Comparison of ENCODE assay signal across 26 cellular contexts in the genomic region with DNA sequence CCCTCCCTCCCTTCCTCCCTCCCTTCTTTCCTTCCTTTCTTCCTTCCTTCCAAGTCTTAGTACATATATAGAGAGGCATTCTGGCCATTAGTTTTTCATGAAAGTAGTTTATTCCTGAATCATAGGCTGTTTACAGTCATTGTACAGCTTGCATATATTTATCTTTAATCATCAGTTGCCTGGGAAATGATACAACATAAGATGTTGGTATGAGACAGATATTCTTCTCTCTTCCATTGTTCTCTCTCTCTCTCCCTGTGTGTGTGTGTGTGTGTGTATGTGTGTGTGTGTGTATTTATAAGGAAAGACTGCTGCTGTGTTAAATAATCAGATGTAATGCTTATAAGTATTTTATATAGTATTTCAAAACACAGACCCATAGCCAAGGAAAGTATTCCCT.
DNase-seq lines count a peak whose midpoint lies in the region; ATAC-seq and TF ChIP-seq lines count a peak whose summit lies in the region.
"Had no signal": no experiment of that assay in that cellular context is flagged by ENCODE, and none has a peak within 500 bp of the region (broad histone marks: within the 10 kb centered on the region; RNA-seq: fewer than 3 reads in every experiment).

No MANE protein-coding gene starts in this region.

- no peak for ATAC-seq in HG03439 (IDR thresholded peaks at IDR 0.05; ENCODE audit: unreplicated experiment)
- no peak for ATAC-seq in GM18861 (IDR thresholded peaks at IDR 0.05; ENCODE audit: unreplicated experiment)
- ATAC-seq: activated CD8-positive, alpha-beta memory T cell treated with anti-CD3 and anti-CD28 coated beads, Interleukin-2, amount 10 ng/mL, durations not matched to agents 7 days and 5 days; gastroesophageal sphincter; left ventricle myocardium superior; natural killer cell treated with Interleukin-12 subunit alpha and Interleukin-12 subunit beta and Interleukin-15 and Interleukin-18, amount 100 ng/mL, for 72 hours; pancreas had no signal

- no peaks in the 10 kb centered on the region for H4K20me1 ChIP-seq in MM.1S (ENCODE audit: insufficient read depth, low read length)

- peak; percentile 47 for DNase-seq in AG10803 (ENCODE audit: low read depth)
- DNase-seq in LNCaP clone FGC (ENCODE audit: low read depth), result no peak
- peak; percentile 20 to 83 for DNase-seq in cardiac fibroblast (ENCODE audit: low read depth in 2 of 2)
- peak; percentile 38 for DNase-seq in iris pigment epithelial cell (ENCODE audit: low read depth)
- DNase-seq in MM.1S, result no peak
- no peak for DNase-seq in OCI-M2 (lab: John Stamatoyannopoulos, UW; ENCODE audit: unreplicated experiment)
- DNase-seq: ACHN; activated CD4-positive, alpha-beta T cell treated with anti-CD3 and anti-CD28 coated beads, Interleukin-2, amount 50 U/mL, for 1 hour; activated CD8-positive, alpha-beta memory T cell treated with anti-CD3 and anti-CD28 coated beads, Interleukin-2, amount 10 ng/mL, durations not matched to agents 7 days and 5 days; activated naive CD4-positive, alpha-beta T cell treated with anti-CD3 and anti-CD28 coated beads, Interleukin-2, amount 50 U/mL, for 16 hours; anterior cingulate cortex; Calu3; hippocampal formation; KG1; left ventricle myocardium superior; NCI-H187 treated with DMSO at 0.1 percent for 48 hours; NCI-H69; pancreas; stimulated activated CD4-positive, alpha-beta T cell treated with anti-CD3 and anti-CD28 coated beads, Interleukin-4, amount 100 ng/mL, for 4 hours; stimulated activated naive CD4-positive, alpha-beta T cell; T-helper 9 cell had no signal

- H3K27me3 ChIP-seq in MM.1S (replicated peaks; ENCODE audit: insufficient read depth, low read length), result no peaks in the 10 kb centered on the region
- H3K27me3 ChIP-seq: gastroesophageal sphincter, pancreas, right atrium auricular region had no signal

- H3K9me2 ChIP-seq in MM.1S (replicated peaks; ENCODE audit: insufficient read depth, low read length), result no peaks in the 10 kb centered on the region

- H3K9ac ChIP-seq in MM.1S (ENCODE audit: low read length), result no peak overlapping the region

- H2AFZ ChIP-seq in MM.1S (ENCODE audit: low read length), result no peak overlapping the region

- no peak overlapping the region for H3K27ac ChIP-seq in MM.1S (ENCODE audit: low read length)
- H3K27ac ChIP-seq: gastroesophageal sphincter, pancreas, right atrium auricular region had no signal

- no peaks in the 10 kb centered on the region for H3K36me3 ChIP-seq in MM.1S (replicated peaks; ENCODE audit: insufficient read depth, low read length)
- H3K36me3 ChIP-seq: gastroesophageal sphincter, pancreas, right atrium auricular region had no signal

- H3K4me1 ChIP-seq in MM.1S (ENCODE audit: low read length), result no peaks in the 10 kb centered on the region
- H3K4me1 ChIP-seq: gastroesophageal sphincter, pancreas, right atrium auricular region had no signal

- H3F3A ChIP-seq in MM.1S (ENCODE audit: insufficient read depth, low read length), result no peaks in the 10 kb centered on the region

- no peak overlapping the region for H3K4me2 ChIP-seq in MM.1S (ENCODE audit: low read depth, low read length)

- no peak for TF ChIP-seq CTCF in AG10803 (conservative IDR thresholded peaks at IDR 0.05; ENCODE audit: low read length)
- no peak for TF ChIP-seq CTCF in LNCaP clone FGC (IDR thresholded peaks at IDR 0.05; ENCODE audit: control insufficient read depth, extremely low read depth, insufficient read depth)
- TF ChIP-seq CTCF in cardiac fibroblast (IDR thresholded peaks at IDR 0.05; ENCODE audit: low read depth, low read length), result no peak
- no peak for TF ChIP-seq CTCF in MM.1S (IDR thresholded peaks at IDR 0.05; ENCODE audit: low read length)

- H3K9me3 ChIP-seq in MM.1S (replicated peaks; ENCODE audit: insufficient read depth, low read length), result no peaks in the 10 kb centered on the region
- H3K9me3 ChIP-seq: gastroesophageal sphincter, pancreas, right atrium auricular region had no signal

- H3K4me3 ChIP-seq in AG10803 (ENCODE audit: low read length), result no peak overlapping the region
- peak overlapping the region; percentile 70 for H3K4me3 ChIP-seq in LNCaP clone FGC (ENCODE audit: low read depth, low read length)
- no peak overlapping the region for H3K4me3 ChIP-seq in cardiac fibroblast (replicated peaks in 1 of 2; ENCODE audit: low read depth in 2 of 2, low read length in 2 of 2)
- no peak overlapping the region for H3K4me3 ChIP-seq in MM.1S (ENCODE audit: low read length)
- H3K4me3 ChIP-seq: gastroesophageal sphincter, pancreas, right atrium auricular region had no signal

- H3K79me2 ChIP-seq in MM.1S (ENCODE audit: low read length), result no peaks in the 10 kb centered on the region

Comparison
In these comparisons a context has a peak if more than half of its experiments do, and no peak if none do; other contexts are left out.
1. DNase-seq: peak in AG10803 (single experiment), cardiac fibroblast (2 of 2) and iris pigment epithelial cell (single experiment); none in LNCaP clone FGC (single experiment), MM.1S (single experiment) and OCI-M2 (single experiment).